ENCODE assay signal across 11 cellular contexts in the genomic region with DNA sequence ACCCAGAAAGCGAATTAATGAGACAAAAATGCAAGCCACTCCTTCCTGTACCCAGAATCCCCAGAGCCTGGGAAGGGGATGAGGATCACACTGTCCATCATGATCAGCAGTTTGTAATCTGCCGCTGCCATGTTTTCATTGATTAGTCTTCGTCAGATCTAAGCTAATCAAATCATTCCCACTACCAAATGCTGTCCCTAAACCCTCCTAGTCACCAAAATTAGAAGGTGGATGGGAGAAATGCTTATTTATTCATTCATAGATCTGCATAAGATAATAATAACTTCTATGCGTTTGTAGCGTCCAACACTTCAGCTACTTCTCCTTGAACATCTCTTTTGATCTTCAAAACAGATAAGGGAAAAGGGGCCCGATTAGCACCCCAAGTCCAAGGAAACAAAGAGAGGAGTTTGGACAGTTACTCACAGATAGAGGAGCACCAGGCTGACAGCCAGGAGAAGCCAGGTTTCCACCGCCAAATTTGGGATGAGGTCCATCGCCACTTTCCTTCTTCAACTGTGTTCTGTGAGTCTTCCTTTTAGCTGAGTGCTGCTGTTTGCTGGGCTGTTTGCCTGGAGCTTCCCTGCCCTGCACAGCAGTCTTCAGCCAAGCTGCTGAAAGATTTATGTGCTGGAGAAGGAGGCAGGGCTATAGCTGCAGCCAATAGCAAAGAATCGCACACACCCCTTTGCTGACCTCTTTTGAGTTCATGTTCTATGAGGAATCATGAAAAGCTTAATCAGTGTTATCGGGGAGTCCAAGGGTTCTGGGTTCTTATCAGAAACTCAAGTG. TPM values are rescaled to one million over a fixed set of nuclear protein-coding genes. Genes with fewer than 3 reads are reported as not detected.
DNase-seq lines count a peak whose midpoint lies in the region; ATAC-seq, FAIRE-seq and TF ChIP-seq lines count a peak whose summit lies in the region.
"Had no signal": no experiment of that assay in that cellular context is flagged by ENCODE, and none has a peak within 500 bp of the region (broad histone marks: within the 10 kb centered on the region; RNA-seq: fewer than 3 reads in every experiment).

A gene (minus strand): TSS at position 597 of the 792 bp plus-strand sequence. CDS start 100 bp downstream, at position 497.

- no peak within 1 kb of the TSS for H3K27ac ChIP-seq in HUES6 (ENCODE audit: low read depth, low read length)
- peak within 1 kb of the TSS; percentile 54 for H3K27ac ChIP-seq in K562 (ENCODE audit: extremely low read depth, low read depth, low read length)
- peak within 1 kb of the TSS; percentile 0 for H3K27ac ChIP-seq in HepG2 (ENCODE audit: extremely low read length, insufficient read depth, low read length)
- H3K27ac ChIP-seq in subcutaneous abdominal adipose tissue (ENCODE audit: low read depth, low read length): peak within 1 kb of the TSS; percentile 5

- H3K36me3 ChIP-seq in HUES6 (ENCODE audit: control insufficient read depth, insufficient read depth, low read length) (no peaks in the 10 kb centered on the region), K562 (ENCODE audit: control insufficient read depth, insufficient read depth, low read length) (no peaks in the 10 kb centered on the region), HepG2 (replicated peaks in 1 of 2; ENCODE audit: control insufficient read depth in 1 of 2, insufficient read depth in 2 of 2, low read length in 2 of 2) (no peaks in the 10 kb centered on the region), subcutaneous abdominal adipose tissue (ENCODE audit: control insufficient read depth in 5 of 5, insufficient read depth in 5 of 5, low read length in 5 of 5) (peaks cover 0 to 2% (median 0%) of the 10 kb centered on the region in 5 donors)

- H3K4me3 Mint-ChIP-seq in natural killer cell treated with Interleukin-12 subunit alpha and Interleukin-12 subunit beta and Interleukin-15 and Interleukin-18, amount 100 ng/mL, for 72 hours: no peak within 1 kb of the TSS
- H3K4me3 Mint-ChIP-seq: activated naive CD4-positive, alpha-beta T cell treated with anti-CD3 and anti-CD28 coated beads, Interleukin-2, amount 50 U/mL, for 24 hours had no signal

- H3K9me1 ChIP-seq in K562 (ENCODE audit: control insufficient read depth, insufficient read depth, low read length): no peaks in the 10 kb centered on the region

- peaks cover 8% of the 10 kb centered on the region; the same call in 1 of the 2 replicates for H3K4me1 ChIP-seq in HUES6 (ENCODE audit: control insufficient read depth, insufficient read depth, low read length)
- H3K4me1 ChIP-seq in K562 (replicated peaks in 1 of 2; ENCODE audit: control insufficient read depth in 2 of 2, insufficient read depth in 2 of 2, low read length in 2 of 2): peaks cover 14 to 25% of the 10 kb centered on the region in 2 experiments; a peak in 4 of 5 replicates
- H3K4me1 ChIP-seq in HepG2 (ENCODE audit: insufficient read depth, low read length): peaks cover 51% of the 10 kb centered on the region
- H3K4me1 ChIP-seq in subcutaneous abdominal adipose tissue (ENCODE audit: control insufficient read depth in 5 of 5, insufficient read depth in 5 of 5, low read length in 5 of 5): peaks cover 0 to 14% (median 9%) of the 10 kb centered on the region in 5 donors

- H3K9ac ChIP-seq in HUES6 (ENCODE audit: low read length) (no peak within 1 kb of the TSS), K562 (ENCODE audit: insufficient read depth in 1 of 2, low read depth in 2 of 2, low read length in 2 of 2) (peak within 1 kb of the TSS; percentile 27 to 66; a peak in 3 of 4 replicates), HepG2 (ENCODE audit: insufficient read depth, low read depth, low read length) (0 out of 2 replicates have a peak within 1 kb of the TSS, but pooled peaks have one; percentile 3), subcutaneous abdominal adipose tissue (ENCODE audit: low read length in 5 of 5) (peak within 1 kb of the TSS in 2 of 5 donors; percentile 1 to 3)

- peak; percentile 42 to 93 (median 67) for DNase-seq in K562 (ENCODE audit: extremely low read depth in 1 of 4, low spot score in 3 of 4)
- DNase-seq in HepG2 (ENCODE audit: low spot score): no peak
- DNase-seq in NCI-H2227 (lab: John Stamatoyannopoulos, UW; ENCODE audit: unreplicated experiment): no peak
- DNase-seq in NCI-H128 (lab: John Stamatoyannopoulos, UW; ENCODE audit: unreplicated experiment): no peak
- no peak for DNase-seq in natural killer cell treated with Interleukin-12 subunit alpha and Interleukin-12 subunit beta and Interleukin-15 and Interleukin-18, amount 100 ng/mL, for 72 hours (ENCODE audit: low spot score)
- DNase-seq: NCI-H345 had no signal

- no peaks in the 10 kb centered on the region for H4K20me1 ChIP-seq in K562 (replicated peaks; ENCODE audit: control insufficient read depth, insufficient read depth, low read length)
- H4K20me1 ChIP-seq in HepG2 (ENCODE audit: insufficient read depth, low read length): no peaks in the 10 kb centered on the region

- intact Hi-C loops in K562 (cut with micrococcal nuclease): loop anchor here (2.0 kb wide), 1 partner anchor 13 kb away; no protein-coding TSS in a partner anchor
- intact Hi-C loops in HepG2 (cut with micrococcal nuclease; ENCODE audit: unreplicated experiment): no loop called here

- H2AFZ ChIP-seq in K562 (ENCODE audit: low read depth, low read length): peak within 1 kb of the TSS; percentile 69
- no peak within 1 kb of the TSS for H2AFZ ChIP-seq in HepG2 (ENCODE audit: low read length)

- POLR2A ChIA-PET in K562 (lab: Yijun Ruan, JAX): interaction anchor here (0.7 to 2.6 kb wide), 11 partner anchors 9 to 236 kb away, joined by 3 to 26 read pairs (median 3); no protein-coding TSS in a partner anchor
- POLR2A ChIA-PET in HepG2 (lab: Yijun Ruan, JAX): interaction anchor here (1.0 to 6.0 kb wide), 5 partner anchors 15 to 158 kb away, joined by 3 to 119 read pairs (median 3); a partner anchor contains a TSS

- peak within 1 kb of the TSS; percentile 74 for H3K4me2 ChIP-seq in K562 (ENCODE audit: insufficient read depth, low read length)
- peak within 1 kb of the TSS; percentile 37 for H3K4me2 ChIP-seq in HepG2 (ENCODE audit: low read depth, low read length)

- TF ChIP-seq CTCF in K562 (IDR thresholded peaks at IDR 0.05 in 2 of 3, conservative IDR thresholded peaks at IDR 0.05 in 1 of 3; ENCODE audit: insufficient read depth in 2 of 3, low read depth in 1 of 3, low read length in 3 of 3) (no peak), HepG2 (CRISPR knock-in tag; IDR thresholded peaks at IDR 0.05) (no peak)

- FAIRE-seq in K562 (lab: Jason Lieb, UNC): peak; percentile 86
- no peak for FAIRE-seq in HepG2 (lab: Jason Lieb, UNC)

- no peaks in the 10 kb centered on the region for H3K36me3 Mint-ChIP-seq in natural killer cell treated with Interleukin-12 subunit alpha and Interleukin-12 subunit beta and Interleukin-15 and Interleukin-18, amount 100 ng/mL, for 72 hours

- TF ChIP-seq POLR2A in K562 (conservative IDR thresholded peaks at IDR 0.05): peak; percentile 85
- TF ChIP-seq POLR2A in HepG2 (IDR thresholded peaks at IDR 0.05; ENCODE audit: insufficient read depth in 1 of 2, low read depth in 2 of 2, low read length in 2 of 2): peak; percentile 33 to 34; a peak in 1 of 4 replicates

- peak; percentile 99 for ATAC-seq in K562
- ATAC-seq in HepG2: no peak; the same call in 2 of the 3 replicates
- no peak for ATAC-seq in HG03571 (IDR thresholded peaks at IDR 0.05; ENCODE audit: unreplicated experiment)
- no peak for ATAC-seq in natural killer cell treated with Interleukin-12 subunit alpha and Interleukin-12 subunit beta and Interleukin-15 and Interleukin-18, amount 100 ng/mL, for 72 hours

- H3K27me3 ChIP-seq in HUES6 (ENCODE audit: control insufficient read depth, insufficient read depth, low read length) (no peaks in the 10 kb centered on the region), K562 (ENCODE audit: control insufficient read depth in 2 of 2, insufficient read depth in 2 of 2, low read length in 2 of 2) (no peaks in the 10 kb centered on the region), HepG2 (ENCODE audit: control insufficient read depth in 1 of 2, insufficient read depth in 2 of 2, low read length in 2 of 2) (no peaks in the 10 kb centered on the region), subcutaneous abdominal adipose tissue (ENCODE audit: control insufficient read depth in 5 of 5, insufficient read depth in 4 of 5, low read length in 5 of 5) (no peaks in the 10 kb centered on the region)

- in situ Hi-C loops in K562 (cut with MboI): no loop called here
- in situ Hi-C loops in HepG2 (cut with HindIII; ENCODE audit: extremely low pct_ligation_motif_present, low pct_unique_long_range_greater_than_20kb): no loop called here

- TF ChIP-seq EP300 in K562 (IDR thresholded peaks at IDR 0.05; ENCODE audit: low read length) (0 out of 2 replicates have a peak, but pooled peaks have one; percentile 14), HepG2 (IDR thresholded peaks at IDR 0.05; ENCODE audit: low read depth in 2 of 2, low read length in 2 of 2) (no peak), HepG2 (CRISPR knock-in tag; IDR thresholded peaks at IDR 0.05; ENCODE audit: borderline replicate concordance) (no peak)

- BruUV-seq in K562 (replicated peaks; lab: Mats Ljungman, UMichigan) (TSS peak; percentile 99), HepG2 (replicated peaks; lab: Mats Ljungman, UMichigan) (TSS peak; percentile 86)

- peaks cover 3 to 9% of the 10 kb centered on the region in 2 donors for H3K4me1 Mint-ChIP-seq in natural killer cell treated with Interleukin-12 subunit alpha and Interleukin-12 subunit beta and Interleukin-15 and Interleukin-18, amount 100 ng/mL, for 72 hours (ENCODE audit: low read depth in 2 of 2)

- H3K27me3 Mint-ChIP-seq in natural killer cell treated with Interleukin-12 subunit alpha and Interleukin-12 subunit beta and Interleukin-15 and Interleukin-18, amount 100 ng/mL, for 72 hours: peaks cover 0 to 11% of the 10 kb centered on the region in 2 donors
- H3K27me3 Mint-ChIP-seq: activated naive CD4-positive, alpha-beta T cell treated with anti-CD3 and anti-CD28 coated beads, Interleukin-2, amount 50 U/mL, for 24 hours had no signal

- H3K4me3 ChIP-seq in HUES6 (ENCODE audit: low read depth, low read length) (peak within 1 kb of the TSS; percentile 23; the same call in 1 of the 2 replicates), K562 (no peak within 1 kb of the TSS), HepG2 (replicated peaks in 1 of 3; ENCODE audit: insufficient read depth in 1 of 3, low read depth in 2 of 3, low read length in 3 of 3) (0 out of 6 replicates have a peak within 1 kb of the TSS, but pooled peaks of 1 of the 3 experiments have one; percentile 17), subcutaneous abdominal adipose tissue (ENCODE audit: low read depth in 1 of 5, low read length in 5 of 5) (peak within 1 kb of the TSS in 4 of 5 donors; percentile 38 to 57 (median 45))

- H3K27ac Mint-ChIP-seq in natural killer cell treated with Interleukin-12 subunit alpha and Interleukin-12 subunit beta and Interleukin-15 and Interleukin-18, amount 100 ng/mL, for 72 hours: no peak within 1 kb of the TSS
- H3K27ac Mint-ChIP-seq: activated naive CD4-positive, alpha-beta T cell treated with anti-CD3 and anti-CD28 coated beads, Interleukin-2, amount 50 U/mL, for 24 hours had no signal

- CTCF ChIA-PET in K562 (lab: Yijun Ruan, JAX; ENCODE audit: low intra/inter-chr PET ratio) (no interaction called here), HepG2 (lab: Yijun Ruan, JAX; ENCODE audit: low intra/inter-chr PET ratio, low total read pairs) (no interaction called here)

- H3K9me3 Mint-ChIP-seq in natural killer cell treated with Interleukin-12 subunit alpha and Interleukin-12 subunit beta and Interleukin-15 and Interleukin-18, amount 100 ng/mL, for 72 hours: no peaks in the 10 kb centered on the region

- H3K79me2 ChIP-seq in K562 (ENCODE audit: control insufficient read depth, insufficient read depth, low read length) (no peaks in the 10 kb centered on the region), HepG2 (ENCODE audit: insufficient read depth, low read length) (no peaks in the 10 kb centered on the region)

- TF ChIP-seq RAD21 in K562 (CRISPR knock-in tag; conservative IDR thresholded peaks at IDR 0.05 in 1 of 2, IDR thresholded peaks at IDR 0.05 in 1 of 2) (0 out of 4 replicates have a peak, but pooled peaks of 1 of the 2 experiments have one; percentile 10), HepG2 (CRISPR knock-in tag; IDR thresholded peaks at IDR 0.05) (no peak)

- H3K9me3 ChIP-seq in HUES6 (ENCODE audit: control insufficient read depth, insufficient read depth, low read depth, low read length) (peaks cover 9% of the 10 kb centered on the region; the same call in 1 of the 2 replicates), K562 (replicated peaks; ENCODE audit: control insufficient read depth, insufficient read depth, low read depth, low read length) (no peaks in the 10 kb centered on the region), HepG2 (ENCODE audit: low read length) (0 out of 2 replicates have a peak, but pooled peaks cover 4% of the 10 kb centered on the region), subcutaneous abdominal adipose tissue (ENCODE audit: control insufficient read depth in 5 of 5, low read length in 5 of 5) (peaks cover 0 to 7% (median 0%) of the 10 kb centered on the region in 5 donors)

- WGBS in K562 (ENCODE audit: insufficient coverage, low coverage, missing lambda C conversion rate): 3% methylated on average over 10 of the region's 10 CpGs
- WGBS in HepG2 (ENCODE audit: low lambda C conversion rate): 79% methylated on average over 10 of the region's 10 CpGs

RNA-seq across cellular contexts. Expression of the gene that starts here (rescaled TPM):
- 9.6 and 11.2 TPM in 2 replicates for total RNA-seq in K562 (2011; cell fraction: chromatin; rRNA removed; ENCODE audit: low replicate concordance)
- 4.3 and 5.0 TPM in 2 replicates for total RNA-seq in K562 (2011; cell fraction: nucleolus; rRNA removed)
- 4.5 and 5.9 TPM in 2 replicates for total RNA-seq in K562 (2011; cell fraction: nucleoplasm; rRNA removed)
- total RNA-seq in K562 (2014; rRNA removed) (0.73 and 1.3 TPM in 2 replicates), K562 (2014; rRNA removed; fragmentation: Illumina TruSeq; extraction: Trizol) (1.3 and 1.7 TPM in 2 replicates), K562 (2015; rRNA removed; fragmentation: Illumina TruSeq; extraction: Trizol) (1.7 and 2.8 TPM in 2 replicates), K562 (2021) (0.96 and 1.5 TPM in 2 replicates), HepG2 (2016; rRNA removed; fragmentation: Illumina TruSeq; extraction: Trizol) (1.7 and 5.7 TPM in 2 replicates)
- polyA plus RNA-seq in K562 (2011; rRNA removed) (0.98 and 1.5 TPM in 2 replicates), K562 (2014; fragmentation: Illumina TruSeq; extraction: Trizol) (1.1 and 1.2 TPM in 2 replicates), K562 (2014; fragmentation: Nextera tagmentation; extraction: Ambion mirVana) (1 to 10 TPM; 1.6 TPM), K562 (2014; rRNA removed) (1.5 and 1.6 TPM in 2 replicates), HepG2 (2011; rRNA removed) (9.3 and 9.6 TPM in 2 replicates)
- 0.27 and 1.0 TPM in 2 replicates for polyA plus RNA-seq in K562 (2011; cell fraction: cytosol; rRNA removed)
- 9.0 and 11.0 TPM in 2 replicates for polyA plus RNA-seq in K562 (2011; cell fraction: nucleus; rRNA removed)
- polyA plus RNA-seq in K562 (2012): 2.6 and 5.5 TPM in 2 replicates
- polyA minus RNA-seq in K562 (2011; rRNA and poly(A)+ RNA removed): 1.8 and 2.9 TPM in 2 replicates
- 0.48 TPM in 1 of 2 replicates, not detected in the other for polyA minus RNA-seq in K562 (2011; cell fraction: cytosol; rRNA and poly(A)+ RNA removed)
- polyA minus RNA-seq in K562 (2011; cell fraction: nucleus; rRNA and poly(A)+ RNA removed): 5.1 and 7.3 TPM in 2 replicates
- 0.88 and 1.1 TPM in 2 replicates for total RNA-seq in HepG2 (2016; cell fraction: cytosol; rRNA removed; fragmentation: Illumina TruSeq; extraction: Trizol; ENCODE audit: low read depth)
- total RNA-seq in HepG2 (2016; cell fraction: insoluble cytoplasmic fraction; rRNA removed; fragmentation: Illumina TruSeq; extraction: Trizol): 1.5 and 4.8 TPM in 2 replicates
- 1.1 and 1.4 TPM in 2 replicates for total RNA-seq in HepG2 (2016; cell fraction: membrane; rRNA removed; fragmentation: Illumina TruSeq; extraction: Trizol)
- total RNA-seq in HepG2 (2016; cell fraction: nucleus; rRNA removed; fragmentation: Illumina TruSeq; extraction: Trizol): 11.9 and 12.6 TPM in 2 replicates
- polyA plus RNA-seq in HepG2 (2011; cell fraction: cytosol; rRNA removed): 2.2 and 3.8 TPM in 2 replicates
- 33.5 and 37.7 TPM in 2 replicates for polyA plus RNA-seq in HepG2 (2011; cell fraction: nucleus; rRNA removed)
- 11.9 and 12.8 TPM in 2 replicates for polyA plus RNA-seq in HepG2 (2012)
- polyA plus RNA-seq in HepG2 (2016; cell fraction: cytosol; fragmentation: Illumina TruSeq; extraction: Trizol; ENCODE audit: low read depth): 0.24 and 0.85 TPM in 2 replicates
- 1.4 and 1.9 TPM in 2 replicates for polyA plus RNA-seq in HepG2 (2016; cell fraction: insoluble cytoplasmic fraction; fragmentation: Illumina TruSeq; extraction: Trizol; ENCODE audit: low read depth)
- 0.49 and 0.56 TPM in 2 replicates for polyA plus RNA-seq in HepG2 (2016; cell fraction: membrane; fragmentation: Illumina TruSeq; extraction: Trizol; ENCODE audit: low read depth)
- polyA plus RNA-seq in HepG2 (2016; cell fraction: nucleus; fragmentation: Illumina TruSeq; extraction: Trizol; ENCODE audit: insufficient read depth, low read depth): 9.0 and 11.5 TPM in 2 replicates
- 0.07 and 10.0 TPM in 2 replicates for polyA minus RNA-seq in HepG2 (2011; rRNA and poly(A)+ RNA removed; ENCODE audit: low replicate concordance)
- polyA minus RNA-seq in HepG2 (2011; cell fraction: cytosol; rRNA and poly(A)+ RNA removed): 1.8 and 4.5 TPM in 2 replicates
- polyA minus RNA-seq in HepG2 (2011; cell fraction: nucleus; rRNA and poly(A)+ RNA removed): 72.4 and 84.9 TPM in 2 replicates
- total RNA-seq in natural killer cell treated with Interleukin-12 subunit alpha and Interleukin-12 subunit beta and Interleukin-15 and Interleukin-18, amount 100 ng/mL, for 72 hours: not detected
- total RNA-seq: osteocyte had no signal

Comparison
In these comparisons a context has a peak if more than half of its experiments do, and no peak if none do; other contexts are left out.
1. DNase-seq: peak in K562 (4 of 4); none in HepG2 (single experiment), NCI-H2227 (single experiment), NCI-H128 (single experiment) and natural killer cell treated with Interleukin-12 subunit alpha and Interleukin-12 subunit beta and Interleukin-15 and Interleukin-18, amount 100 ng/mL, for 72 hours (single experiment).